2 cellular contexts compared by ENCODE assay signal in genomic region chr2:73290049-73290839, GRCh38.
TF ChIP-seq lines count a peak whose summit lies in the region.

No MANE protein-coding gene starts in this region.

TF ChIP-seq in IMR-90, 13 proteins besides CTCF, POLR2A, EP300 and RAD21 (continued from another document):
- TF ChIP-seq, protein P1, sequence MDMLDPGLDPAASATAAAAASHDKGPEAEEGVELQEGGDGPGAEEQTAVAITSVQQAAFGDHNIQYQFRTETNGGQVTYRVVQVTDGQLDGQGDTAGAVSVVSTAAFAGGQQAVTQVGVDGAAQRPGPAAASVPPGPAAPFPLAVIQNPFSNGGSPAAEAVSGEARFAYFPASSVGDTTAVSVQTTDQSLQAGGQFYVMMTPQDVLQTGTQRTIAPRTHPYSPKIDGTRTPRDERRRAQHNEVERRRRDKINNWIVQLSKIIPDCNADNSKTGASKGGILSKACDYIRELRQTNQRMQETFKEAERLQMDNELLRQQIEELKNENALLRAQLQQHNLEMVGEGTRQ (IDR thresholded peaks at IDR 0.05; ENCODE audit: low read depth, low read length): no peak
- TF ChIP-seq SMC3 (IDR thresholded peaks at IDR 0.05; ENCODE audit: low read depth, low read length): no peak
- TF ChIP-seq RCOR1 (IDR thresholded peaks at IDR 0.05; ENCODE audit: insufficient replicate concordance, low read length): no peak
- TF ChIP-seq CHD1 (IDR thresholded peaks at IDR 0.05; ENCODE audit: low read depth, low read length): no peak
- no peak for TF ChIP-seq BHLHE40 (IDR thresholded peaks at IDR 0.05; ENCODE audit: low read depth, low read length)
- TF ChIP-seq FOS (IDR thresholded peaks at IDR 0.05; ENCODE audit: low read depth, low read length): no peak
- TF ChIP-seq NFE2L2 (IDR thresholded peaks at IDR 0.05; ENCODE audit: low read depth, low read length): no peak
- no peak for TF ChIP-seq MAZ (IDR thresholded peaks at IDR 0.05; ENCODE audit: borderline replicate concordance, low read depth, low read length)
- TF ChIP-seq MXI1 (IDR thresholded peaks at IDR 0.05; ENCODE audit: borderline replicate concordance, low read depth, low read length): no peak

TF ChIP-seq in PFSK-1, 5 proteins besides CTCF, POLR2A, EP300 and RAD21 (continued from another document):
- peak; percentile 65 to 81; a peak in 3 of 4 replicates for TF ChIP-seq REST (IDR thresholded peaks at IDR 0.05; ENCODE audit: insufficient read depth in 1 of 2, low read depth in 2 of 2, low read length in 2 of 2)
